24 cellular contexts compared by ENCODE assay signal in the genomic region with DNA sequence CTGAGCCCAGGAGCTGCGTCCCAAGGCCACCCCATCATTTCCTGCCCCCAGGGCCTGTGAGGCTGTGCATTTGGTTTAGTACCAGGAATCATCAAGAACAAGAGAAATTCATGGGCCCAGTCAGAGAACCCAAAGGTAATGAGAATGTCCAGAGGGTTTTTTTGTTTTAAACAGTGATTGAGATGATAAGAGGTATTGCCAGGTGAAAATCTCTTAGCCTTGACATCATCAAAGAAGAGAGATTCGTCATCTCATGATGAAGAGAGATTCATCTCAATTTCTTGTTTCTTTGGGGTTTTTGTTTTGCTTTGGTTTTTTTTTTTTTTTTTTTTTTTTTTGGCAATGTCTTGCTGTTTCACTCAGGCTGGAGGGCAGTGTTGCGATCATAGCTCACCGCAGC.
"Had no signal": no experiment of that assay in that cellular context is flagged by ENCODE, and none has a peak within 500 bp of the region (broad histone marks: within the 10 kb centered on the region; RNA-seq: fewer than 3 reads in every experiment).

No MANE protein-coding gene starts in this region.

- H3K27me3 ChIP-seq: gastrocnemius medialis, neural progenitor cell, right atrium auricular region, sigmoid colon, testis, tibial artery had no signal

- H3K36me3 Mint-ChIP-seq: natural killer cell treated with Interleukin-12 subunit alpha and Interleukin-12 subunit beta and Interleukin-15 and Interleukin-18, amount 100 ng/mL, for 72 hours; stimulated activated memory B cell treated with anti-CD40 and anti-IgM and Interleukin-4, amounts not matched to agents 10 μg/mL and 1 μg/mL and 100 μg/mL, for 72 hours; type B pancreatic cell had no signal

- FAIRE-seq: keratinocyte had no signal

- H3K27ac ChIP-seq: epithelial cell of prostate, gastrocnemius medialis, lower lobe of right lung, neural progenitor cell, prostate gland, right atrium auricular region, testis, tibial artery had no signal

- H3K27ac Mint-ChIP-seq: dendritic cell treated with granulocyte-macrophage colony-stimulating factor and Interleukin-4, amounts not matched to agents 40 ng/mL and 50 ng/mL, for 4 days; endodermal cell; neural progenitor cell; stimulated activated memory B cell treated with anti-CD40 and anti-IgM and Interleukin-4, amounts not matched to agents 10 μg/mL and 1 μg/mL and 100 μg/mL, for 72 hours; type B pancreatic cell had no signal

- H3K4me2 ChIP-seq: neural progenitor cell had no signal

- H3K4me3 Mint-ChIP-seq: dendritic cell treated with granulocyte-macrophage colony-stimulating factor and Interleukin-4, amounts not matched to agents 40 ng/mL and 50 ng/mL, for 4 days; endodermal cell; natural killer cell treated with Interleukin-12 subunit alpha and Interleukin-12 subunit beta and Interleukin-15 and Interleukin-18, amount 100 ng/mL, for 72 hours; neural progenitor cell; stimulated activated memory B cell treated with anti-CD40 and anti-IgM and Interleukin-4, amounts not matched to agents 10 μg/mL and 1 μg/mL and 100 μg/mL, for 72 hours; type B pancreatic cell had no signal

- H3K36me3 ChIP-seq: gastrocnemius medialis, lower lobe of right lung, neural progenitor cell, prostate gland, right atrium auricular region, sigmoid colon, tibial artery had no signal

- H3K9ac ChIP-seq: neural progenitor cell had no signal

- H3K9me3 Mint-ChIP-seq: dendritic cell treated with granulocyte-macrophage colony-stimulating factor and Interleukin-4, amounts not matched to agents 40 ng/mL and 50 ng/mL, for 4 days; natural killer cell treated with Interleukin-12 subunit alpha and Interleukin-12 subunit beta and Interleukin-15 and Interleukin-18, amount 100 ng/mL, for 72 hours; stimulated activated memory B cell treated with anti-CD40 and anti-IgM and Interleukin-4, amounts not matched to agents 10 μg/mL and 1 μg/mL and 100 μg/mL, for 72 hours had no signal

- ATAC-seq: esophagus mucosa; gastrocnemius medialis; left ventricle myocardium superior; lower lobe of right lung; natural killer cell treated with Interleukin-12 subunit alpha and Interleukin-12 subunit beta and Interleukin-15 and Interleukin-18, amount 100 ng/mL, for 72 hours; stimulated activated memory B cell treated with anti-CD40 and anti-IgM and Interleukin-4, amounts not matched to agents 10 μg/mL and 1 μg/mL and 100 μg/mL, for 72 hours; stimulated activated naive CD8-positive, alpha-beta T cell treated with anti-CD3 and anti-CD28 coated beads, Interleukin-15, Interleukin-2, amounts not matched to agents 100 U/mL and 50 U/mL, for 24 hours had no signal

- H3K4me1 ChIP-seq: lower lobe of right lung, neural progenitor cell, testis, tibial artery had no signal

- H2AFZ ChIP-seq: neural progenitor cell had no signal

- H3K9me3 ChIP-seq: gastrocnemius medialis, lower lobe of right lung, prostate gland, sigmoid colon, testis had no signal

- H3K4me1 Mint-ChIP-seq: stimulated activated memory B cell treated with anti-CD40 and anti-IgM and Interleukin-4, amounts not matched to agents 10 μg/mL and 1 μg/mL and 100 μg/mL, for 72 hours had no signal

- H3K27me3 Mint-ChIP-seq: dendritic cell treated with granulocyte-macrophage colony-stimulating factor and Interleukin-4, amounts not matched to agents 40 ng/mL and 50 ng/mL, for 4 days had no signal

- DNase-seq: effector CD8-positive, alpha-beta T cell; endodermal cell; foreskin fibroblast; gastrocnemius medialis; head of caudate nucleus; left ventricle myocardium superior; lower lobe of right lung; sigmoid colon; stimulated activated CD4-positive, alpha-beta T cell treated with anti-CD3 and anti-CD28 coated beads, Interleukin-2, amount 100 ng/mL, for 24 hours; stimulated activated CD4-positive, alpha-beta T cell treated with anti-CD3 and anti-CD28 coated beads, Interleukin-4, amount 100 ng/mL, for 24 hours; stimulated activated naive CD8-positive, alpha-beta T cell treated with anti-CD3 and anti-CD28 coated beads, Interleukin-15, Interleukin-2, amounts not matched to agents 100 U/mL and 50 U/mL, for 24 hours; substantia nigra; testis; tibial artery had no signal

- H3K4me3 ChIP-seq: gastrocnemius medialis, lower lobe of right lung, neural progenitor cell, prostate gland, right atrium auricular region, sigmoid colon, testis, tibial artery had no signal
